21 cellular contexts compared by ENCODE assay signal in genomic region chr3:123564056-123564455, GRCh38.
"Had no signal": no experiment of that assay in that cellular context is flagged by ENCODE, and none has a peak within 500 bp of the region (broad histone marks: within the 10 kb centered on the region; RNA-seq: fewer than 3 reads in every experiment).

No MANE protein-coding gene starts in this region.

- H3K9me3 Mint-ChIP-seq: activated CD4-positive, alpha-beta memory T cell treated with anti-CD3 and anti-CD28 coated beads, Interleukin-2, amount 10 ng/mL, durations not matched to agents 7 days and 5 days; activated CD4-positive, alpha-beta T cell treated with anti-CD3 and anti-CD28 coated beads, Interleukin-2, amount 10 ng/mL, durations not matched to agents 7 days and 5 days; activated T-cell treated with anti-CD3 and anti-CD28 coated beads, Interleukin-2, amount 50 U/mL, for 4 hours; mesothelial cell of epicardium; naive thymus-derived CD4-positive, alpha-beta T cell had no signal

- H3K27me3 Mint-ChIP-seq: activated CD4-positive, alpha-beta memory T cell treated with anti-CD3 and anti-CD28 coated beads, Interleukin-2, amount 10 ng/mL, durations not matched to agents 7 days and 5 days; activated CD4-positive, alpha-beta T cell treated with anti-CD3 and anti-CD28 coated beads, Interleukin-2, amount 10 ng/mL, durations not matched to agents 7 days and 5 days; naive thymus-derived CD4-positive, alpha-beta T cell had no signal

- DNase-seq: activated CD4-positive, alpha-beta memory T cell treated with anti-CD3 and anti-CD28 coated beads, Interleukin-2, amount 10 ng/mL, durations not matched to agents 7 days and 5 days; activated CD4-positive, alpha-beta T cell treated with anti-CD3 and anti-CD28 coated beads, Interleukin-2, amount 10 ng/mL, durations not matched to agents 7 days and 5 days; activated naive CD4-positive, alpha-beta T cell; activated T-cell treated with anti-CD3 and anti-CD28 coated beads, Interleukin-2, amount 50 U/mL, for 4 hours; anterior cingulate cortex; cerebellar nuclear complex; colonic mucosa; islet precursor cell; left cardiac atrium; naive thymus-derived CD4-positive, alpha-beta T cell; occipital lobe; posterior cingulate gyrus; right cardiac atrium; spleen; stimulated activated naive CD8-positive, alpha-beta T cell treated with anti-CD3 and anti-CD28 coated beads, Interleukin-15, Interleukin-2, amounts not matched to agents 100 U/mL and 50 U/mL, for 24 hours; T-helper 9 cell; testis; transverse colon; uterus had no signal

- H3K27ac Mint-ChIP-seq: activated CD4-positive, alpha-beta memory T cell treated with anti-CD3 and anti-CD28 coated beads, Interleukin-2, amount 10 ng/mL, durations not matched to agents 7 days and 5 days; activated CD4-positive, alpha-beta T cell treated with anti-CD3 and anti-CD28 coated beads, Interleukin-2, amount 10 ng/mL, durations not matched to agents 7 days and 5 days; mesothelial cell of epicardium had no signal

- H3K4me3 Mint-ChIP-seq: activated CD4-positive, alpha-beta memory T cell treated with anti-CD3 and anti-CD28 coated beads, Interleukin-2, amount 10 ng/mL, durations not matched to agents 7 days and 5 days; activated CD4-positive, alpha-beta T cell treated with anti-CD3 and anti-CD28 coated beads, Interleukin-2, amount 10 ng/mL, durations not matched to agents 7 days and 5 days; activated T-cell treated with anti-CD3 and anti-CD28 coated beads, Interleukin-2, amount 50 U/mL, for 4 hours; mesothelial cell of epicardium; naive thymus-derived CD4-positive, alpha-beta T cell had no signal

- ATAC-seq: gastroesophageal sphincter; naive thymus-derived CD4-positive, alpha-beta T cell; right cardiac atrium had no signal

- H3K4me1 Mint-ChIP-seq: activated CD4-positive, alpha-beta T cell treated with anti-CD3 and anti-CD28 coated beads, Interleukin-2, amount 10 ng/mL, durations not matched to agents 7 days and 5 days had no signal
